Comparison of ENCODE assay signal across 17 cellular contexts in genomic region chr4:185761352-185762235, GRCh38. TPM values are rescaled to one million over a fixed set of nuclear protein-coding genes. Genes with fewer than 3 reads are reported as not detected.
A peak's percentile ranks its signal among the peaks of the same experiment; 100 is the strongest.
DNase-seq lines count a peak whose midpoint lies in the region; ATAC-seq and TF ChIP-seq lines count a peak whose summit lies in the region.
"Had no signal": no experiment of that assay in that cellular context is flagged by ENCODE, and none has a peak within 500 bp of the region (broad histone marks: within the 10 kb centered on the region; RNA-seq: fewer than 3 reads in every experiment).

No MANE protein-coding gene starts in this region.

- no peak for TF ChIP-seq CTCF in fibroblast of mammary gland (conservative IDR thresholded peaks at IDR 0.05; ENCODE audit: control insufficient read depth, insufficient read depth, low read depth, low read length)
- no peak for TF ChIP-seq CTCF in liver (IDR thresholded peaks at IDR 0.05; ENCODE audit: low read depth, low read length, missing input control)
- TF ChIP-seq CTCF in thyroid gland (IDR thresholded peaks at IDR 0.05) = no peak
- TF ChIP-seq CTCF in BE2C (IDR thresholded peaks at IDR 0.05; ENCODE audit: low read depth, low read length) = no peak

- no peak for ATAC-seq in HG03159 (IDR thresholded peaks at IDR 0.05; ENCODE audit: unreplicated experiment)
- ATAC-seq: T-helper 17 cell had no signal

- 79% methylated on average over 9 of the region's 9 CpGs for WGBS in liver
- 72 to 75% methylated on average over 9 of the region's 9 CpGs for WGBS in thyroid gland, 2 donors

- peak; percentile 32 for DNase-seq in astrocyte of the hippocampus (ENCODE audit: low read depth, low spot score)
- peak; percentile 15 for DNase-seq in fibroblast of mammary gland (ENCODE audit: low read depth)
- DNase-seq in thyroid gland = no peak
- no peak for DNase-seq in activated T-helper 2 cell treated with anti-CD3 and anti-CD28 coated beads, Interferon-gamma antibody, Interleukin-2, Interleukin-4, amounts not matched to agents 10 μg/mL and 5 μg/mL and 100 μg/mL, durations not matched to agents 14 hours and 24 hours and 36 hours (ENCODE audit: low spot score)
- DNase-seq in BE2C = no peak
- DNase-seq: activated B cell treated with CpG ODN at 0.5 μM for 24 hours; activated gamma-delta T cell; C1 segment of cervical spinal cord; DMS53; effector memory CD4-positive, alpha-beta T cell; NCI-H146; NCI-H2227 treated with DMSO at 0.1 percent for 48 hours; SHP77; substantia nigra; T-helper 17 cell had no signal

- H3K27ac Mint-ChIP-seq in activated T-helper 2 cell treated with anti-CD3 and anti-CD28 coated beads, Interferon-gamma antibody, Interleukin-2, Interleukin-4, amounts not matched to agents 10 μg/mL and 5 μg/mL and 100 μg/mL, durations not matched to agents 14 hours and 24 hours and 36 hours = no peak overlapping the region
- H3K27ac Mint-ChIP-seq: activated B cell treated with CpG ODN at 0.5 μM for 24 hours, T-helper 17 cell had no signal

- no peak for TF ChIP-seq RAD21 in liver (IDR thresholded peaks at IDR 0.05)

- H3K9me3 Mint-ChIP-seq in activated T-helper 2 cell treated with anti-CD3 and anti-CD28 coated beads, Interferon-gamma antibody, Interleukin-2, Interleukin-4, amounts not matched to agents 10 μg/mL and 5 μg/mL and 100 μg/mL, durations not matched to agents 14 hours and 24 hours and 36 hours = no peaks in the 10 kb centered on the region
- H3K9me3 Mint-ChIP-seq: activated B cell treated with CpG ODN at 0.5 μM for 24 hours had no signal

- H3K4me3 Mint-ChIP-seq in activated T-helper 2 cell treated with anti-CD3 and anti-CD28 coated beads, Interferon-gamma antibody, Interleukin-2, Interleukin-4, amounts not matched to agents 10 μg/mL and 5 μg/mL and 100 μg/mL, durations not matched to agents 14 hours and 24 hours and 36 hours (ENCODE audit: low read depth) = no peak overlapping the region
- H3K4me3 Mint-ChIP-seq: activated B cell treated with CpG ODN at 0.5 μM for 24 hours, T-helper 17 cell had no signal

- H3K27ac ChIP-seq in liver (ENCODE audit: low read depth in 1 of 2, low read length in 2 of 2) (no peak overlapping the region), thyroid gland (peak overlapping the region; percentile 5 to 63 (median 54))

- intact Hi-C loops in thyroid gland (cut with DNase I) = no loop called here
- intact Hi-C loops in activated T-helper 2 cell treated with anti-CD3 and anti-CD28 coated beads, Interferon-gamma antibody, Interleukin-2, Interleukin-4, amounts not matched to agents 10 μg/mL and 5 μg/mL and 100 μg/mL, durations not matched to agents 14 hours and 24 hours and 36 hours (cut with micrococcal nuclease) = no loop called here

- H3K27me3 ChIP-seq in liver (ENCODE audit: control insufficient read depth in 4 of 4, insufficient read depth in 4 of 4, low read length in 3 of 4) (no peaks in the 10 kb centered on the region), thyroid gland (no peaks in the 10 kb centered on the region), BE2C (no peaks in the 10 kb centered on the region)

- no peaks in the 10 kb centered on the region for H3K4me1 Mint-ChIP-seq in activated T-helper 2 cell treated with anti-CD3 and anti-CD28 coated beads, Interferon-gamma antibody, Interleukin-2, Interleukin-4, amounts not matched to agents 10 μg/mL and 5 μg/mL and 100 μg/mL, durations not matched to agents 14 hours and 24 hours and 36 hours (ENCODE audit: low read depth)
- H3K4me1 Mint-ChIP-seq: activated B cell treated with CpG ODN at 0.5 μM for 24 hours, T-helper 17 cell had no signal

- H3K4me1 ChIP-seq in liver (ENCODE audit: control insufficient read depth in 4 of 4, insufficient read depth in 4 of 4, low read length in 3 of 4) (peaks cover 0 to 6% (median 0%) of the 10 kb centered on the region in 4 donors), thyroid gland (peaks cover 14 to 18% of the 10 kb centered on the region in 2 donors), BE2C (peaks cover 18% of the 10 kb centered on the region)

- H3K9ac ChIP-seq in liver (ENCODE audit: low read depth in 1 of 2, low read length in 2 of 2) = no peak overlapping the region

- H3K27me3 Mint-ChIP-seq in activated T-helper 2 cell treated with anti-CD3 and anti-CD28 coated beads, Interferon-gamma antibody, Interleukin-2, Interleukin-4, amounts not matched to agents 10 μg/mL and 5 μg/mL and 100 μg/mL, durations not matched to agents 14 hours and 24 hours and 36 hours (ENCODE audit: low read depth) = no peaks in the 10 kb centered on the region

- no peak for TF ChIP-seq POLR2A in thyroid gland (IDR thresholded peaks at IDR 0.05)

- H3K36me3 ChIP-seq in liver (ENCODE audit: control insufficient read depth in 4 of 4, insufficient read depth in 3 of 4, low read depth in 1 of 4, low read length in 3 of 4) = peaks cover 0 to 6% (median 1%) of the 10 kb centered on the region in 4 donors
- H3K36me3 ChIP-seq in thyroid gland = no peaks in the 10 kb centered on the region
- no peaks in the 10 kb centered on the region for H3K36me3 ChIP-seq in BE2C

- H3K36me3 Mint-ChIP-seq in activated T-helper 2 cell treated with anti-CD3 and anti-CD28 coated beads, Interferon-gamma antibody, Interleukin-2, Interleukin-4, amounts not matched to agents 10 μg/mL and 5 μg/mL and 100 μg/mL, durations not matched to agents 14 hours and 24 hours and 36 hours (ENCODE audit: low read depth) = no peaks in the 10 kb centered on the region

- H3K4me3 ChIP-seq in fibroblast of mammary gland (ENCODE audit: control insufficient read depth, low read depth, low read length) = no peak overlapping the region
- no peak overlapping the region for H3K4me3 ChIP-seq in liver (ENCODE audit: low read depth in 1 of 3, low read length in 3 of 3)
- H3K4me3 ChIP-seq in thyroid gland (replicated peaks in 1 of 3) = no peak overlapping the region
- H3K4me3 ChIP-seq in BE2C (ENCODE audit: low read depth, low read length) = no peak overlapping the region

- H3K9me3 ChIP-seq in liver (ENCODE audit: control insufficient read depth in 4 of 4, low read length in 3 of 4) = no peaks in the 10 kb centered on the region
- no peaks in the 10 kb centered on the region for H3K9me3 ChIP-seq in thyroid gland
- no peaks in the 10 kb centered on the region for H3K9me3 ChIP-seq in BE2C

TF ChIP-seq in liver, 16 proteins besides CTCF, POLR2A, EP300 and RAD21:
- TF ChIP-seq JUND (IDR thresholded peaks at IDR 0.05) = no peak
- TF ChIP-seq SP1 (IDR thresholded peaks at IDR 0.05) = peak; percentile 7

RNA-seq across cellular contexts. Expression of gene SORBS2, which starts 50.4 kb away (rescaled TPM):
- total RNA-seq in liver (10 to 100 TPM; 23.3 to 73.9 TPM), thyroid gland (100 to 1,000 TPM; 290 to 437 (median 377) TPM)
- polyA plus RNA-seq in liver = 100 to 1,000 TPM in 1 of 2 donors, 10 to 100 TPM in 1; 45.4 to 136 TPM
- total RNA-seq in activated T-helper 2 cell treated with anti-CD3 and anti-CD28 coated beads, Interferon-gamma antibody, Interleukin-2, Interleukin-4, amounts not matched to agents 10 μg/mL and 5 μg/mL and 100 μg/mL, durations not matched to agents 14 hours and 24 hours and 36 hours = not detected in 2 replicates
- 13.6 TPM for polyA plus RNA-seq in BE2C (2012; ENCODE audit: insufficient read depth, insufficient read length, low read depth)
- total RNA-seq: activated B cell treated with CpG ODN at 0.5 μM for 24 hours had no signal

Comparison
In these comparisons a context has a peak if more than half of its experiments do, and no peak if none do; other contexts are left out.
1. DNase-seq: peak in astrocyte of the hippocampus (single experiment) and fibroblast of mammary gland (single experiment); none in thyroid gland (0 of 2), activated T-helper 2 cell treated with anti-CD3 and anti-CD28 coated beads, Interferon-gamma antibody, Interleukin-2, Interleukin-4, amounts not matched to agents 10 μg/mL and 5 μg/mL and 100 μg/mL, durations not matched to agents 14 hours and 24 hours and 36 hours (single experiment) and BE2C (single experiment).
2. H3K27ac ChIP-seq: peak in thyroid gland (3 of 3); none in liver (0 of 2).
3. RNA of gene SORBS2, which starts 50.4 kb away (total RNA-seq): 290 to 437 TPM in thyroid gland and 23.3 to 73.9 TPM in liver; not detected in activated T-helper 2 cell treated with anti-CD3 and anti-CD28 coated beads, Interferon-gamma antibody, Interleukin-2, Interleukin-4, amounts not matched to agents 10 μg/mL and 5 μg/mL and 100 μg/mL, durations not matched to agents 14 hours and 24 hours and 36 hours; every median in the first group is over 10 times any median in the second.